In genomic region chr12:94430304-94430703, GRCh38 we compare ENCODE assay signal across 26 cellular contexts.
"Had no signal": no experiment of that assay in that cellular context is flagged by ENCODE, and none has a peak within 500 bp of the region (broad histone marks: within the 10 kb centered on the region; RNA-seq: fewer than 3 reads in every experiment).

No MANE protein-coding gene starts in this region.

- H3K9me3 ChIP-seq: SJCRH30 had no signal

- H3K36me3 ChIP-seq: cardiac muscle cell, Peyer's patch, SJCRH30 had no signal

- DNase-seq: activated B cell treated with CpG ODN at 0.5 μM for 24 hours; activated CD4-positive, alpha-beta T cell treated with anti-CD3 and anti-CD28 coated beads for 1 hour; activated CD4-positive, alpha-beta T cell treated with anti-CD3 and anti-CD28 coated beads, Interleukin-2, amount 10 ng/mL, durations not matched to agents 24 days and 14 days; activated CD4-positive, alpha-beta T cell treated with anti-CD3 and anti-CD28 coated beads, Interleukin-2, amount 50 U/mL, for 48 hours; activated CD8-positive, alpha-beta memory T cell treated with anti-CD3 and anti-CD28 coated beads, Interleukin-2, amount 10 ng/mL, durations not matched to agents 7 days and 5 days; activated effector memory CD4-positive, alpha-beta T cell treated with anti-CD3 and anti-CD28 coated beads, Interleukin-2, amount 50 U/mL, for 16 hours; activated T-cell treated with anti-CD3 and anti-CD28 coated beads, Interleukin-2, amount 50 U/mL, for 4 hours; amygdala; KG1; MG63; MV-4-11; NCI-H1092 treated with DMSO at 0.1 percent for 48 hours; NCI-H1417 treated with DMSO at 0.1 percent for 48 hours; NCI-H1694; NCI-H2029; NCI-H345; NCI-H510A; NCI-H526 treated with DMSO at 0.1 percent for 48 hours; NCI-H82; Peyer's patch; Right ventricle myocardium superior; SJCRH30; T-helper 9 cell had no signal

- H3K27me3 ChIP-seq: cardiac muscle cell, MG63, Peyer's patch, SJCRH30 had no signal

- ATAC-seq: activated CD8-positive, alpha-beta memory T cell treated with anti-CD3 and anti-CD28 coated beads, Interleukin-2, amount 10 ng/mL, durations not matched to agents 7 days and 5 days; activated T-cell treated with anti-CD3 and anti-CD28 coated beads, Interleukin-2, amount 50 U/mL, for 4 hours had no signal

- H3K4me3 ChIP-seq: cardiac muscle cell, MG63, Peyer's patch, SJCRH30 had no signal

- H3K4me1 ChIP-seq: Peyer's patch had no signal

- FAIRE-seq: astrocyte had no signal

- H3K27ac ChIP-seq: cardiac muscle cell, Peyer's patch, RWPE1, SJCRH30 had no signal
